ENCODE assay signal across 8 cellular contexts in genomic region chr10:35378547-35379210, GRCh38. TPM values are rescaled to one million over a fixed set of nuclear protein-coding genes. Genes with fewer than 3 reads are reported as not detected.
DNase-seq lines count a peak whose midpoint lies in the region; ATAC-seq lines count a peak whose summit lies in the region.

No MANE protein-coding gene starts in this region.

- H3K27ac Mint-ChIP-seq in activated T-helper 17 cell treated with anti-CD3 and anti-CD28 coated beads, Interleukin-2, amount 50 U/mL, for 72 hours = peak overlapping the region; percentile 65
- H3K27ac Mint-ChIP-seq in natural killer cell treated with Interleukin-12 subunit alpha and Interleukin-12 subunit beta and Interleukin-15 and Interleukin-18, amount 100 ng/mL, for 72 hours = peak overlapping the region; percentile 77 to 79

- peak overlapping the region; percentile 41 for H3K4me3 Mint-ChIP-seq in activated T-helper 17 cell treated with anti-CD3 and anti-CD28 coated beads, Interleukin-2, amount 50 U/mL, for 72 hours
- H3K4me3 Mint-ChIP-seq in natural killer cell treated with Interleukin-12 subunit alpha and Interleukin-12 subunit beta and Interleukin-15 and Interleukin-18, amount 100 ng/mL, for 72 hours = peak overlapping the region; percentile 67

- peak; percentile 21 for ATAC-seq in GM18511 (IDR thresholded peaks at IDR 0.05; ENCODE audit: unreplicated experiment)
- peak; percentile 44 for ATAC-seq in HG02642 (IDR thresholded peaks at IDR 0.05; ENCODE audit: poor library complexity, unreplicated experiment)
- ATAC-seq in activated T-helper 17 cell treated with anti-CD3 and anti-CD28 coated beads, Interleukin-2, amount 50 U/mL, for 72 hours (replicated peaks) = peak; percentile 73
- peak; percentile 79 to 82 for ATAC-seq in natural killer cell treated with Interleukin-12 subunit alpha and Interleukin-12 subunit beta and Interleukin-15 and Interleukin-18, amount 100 ng/mL, for 72 hours

- H3K9me3 Mint-ChIP-seq in activated T-helper 17 cell treated with anti-CD3 and anti-CD28 coated beads, Interleukin-2, amount 50 U/mL, for 72 hours = no peaks in the 10 kb centered on the region
- no peaks in the 10 kb centered on the region for H3K9me3 Mint-ChIP-seq in natural killer cell treated with Interleukin-12 subunit alpha and Interleukin-12 subunit beta and Interleukin-15 and Interleukin-18, amount 100 ng/mL, for 72 hours

- H3K4me1 Mint-ChIP-seq in activated T-helper 17 cell treated with anti-CD3 and anti-CD28 coated beads, Interleukin-2, amount 50 U/mL, for 72 hours = peaks cover 41% of the 10 kb centered on the region
- peaks cover 50 to 64% of the 10 kb centered on the region in 2 donors for H3K4me1 Mint-ChIP-seq in natural killer cell treated with Interleukin-12 subunit alpha and Interleukin-12 subunit beta and Interleukin-15 and Interleukin-18, amount 100 ng/mL, for 72 hours (ENCODE audit: low read depth in 2 of 2)

- H3K27me3 ChIP-seq in H7 (ENCODE audit: control insufficient read depth, insufficient read depth, low read length) = no peaks in the 10 kb centered on the region

- no peak for DNase-seq in natural killer cell treated with Interleukin-12 subunit alpha and Interleukin-12 subunit beta and Interleukin-15 and Interleukin-18, amount 100 ng/mL, for 72 hours (ENCODE audit: low spot score)
- DNase-seq in H7 (no peak), NCI-H1694 treated with DMSO at 0.1 percent for 48 hours (lab: John Stamatoyannopoulos, UW) (no peak), RKO (ENCODE audit: low spot score) (no peak), cerebellar nuclear complex (lab: John Stamatoyannopoulos, UW) (no peak)

- no peaks in the 10 kb centered on the region for H3K27me3 Mint-ChIP-seq in activated T-helper 17 cell treated with anti-CD3 and anti-CD28 coated beads, Interleukin-2, amount 50 U/mL, for 72 hours
- H3K27me3 Mint-ChIP-seq in natural killer cell treated with Interleukin-12 subunit alpha and Interleukin-12 subunit beta and Interleukin-15 and Interleukin-18, amount 100 ng/mL, for 72 hours = no peaks in the 10 kb centered on the region

- no peaks in the 10 kb centered on the region for H3K36me3 ChIP-seq in H7 (replicated peaks; ENCODE audit: control insufficient read depth, insufficient read depth, low read length)

- H3K4me3 ChIP-seq in H7 (ENCODE audit: insufficient read depth, low read depth, low read length) = no peak overlapping the region

- no peaks in the 10 kb centered on the region for H3K36me3 Mint-ChIP-seq in activated T-helper 17 cell treated with anti-CD3 and anti-CD28 coated beads, Interleukin-2, amount 50 U/mL, for 72 hours (ENCODE audit: low read depth)
- peaks cover 5% of the 10 kb centered on the region for H3K36me3 Mint-ChIP-seq in natural killer cell treated with Interleukin-12 subunit alpha and Interleukin-12 subunit beta and Interleukin-15 and Interleukin-18, amount 100 ng/mL, for 72 hours

RNA-seq across cellular contexts. Expression of gene CCNY, which starts 42.4 kb away (rescaled TPM):
- 10 to 100 TPM; 29.4 to 42.3 TPM for total RNA-seq in activated T-helper 17 cell treated with anti-CD3 and anti-CD28 coated beads, Interleukin-2, amount 50 U/mL, for 72 hours
- total RNA-seq in natural killer cell treated with Interleukin-12 subunit alpha and Interleukin-12 subunit beta and Interleukin-15 and Interleukin-18, amount 100 ng/mL, for 72 hours = 10 to 100 TPM; 54.9 to 60.8 TPM
- 33.7 and 49.7 TPM in 2 replicates for total RNA-seq in H7 (2014; rRNA removed; shearing (Covaris generic))

Comparison
In these comparisons a context has a peak if more than half of its experiments do, and no peak if none do; other contexts are left out.
1. ATAC-seq: peak in every context shown above with its lines; median percentile 80 in natural killer cell treated with Interleukin-12 subunit alpha and Interleukin-12 subunit beta and Interleukin-15 and Interleukin-18, amount 100 ng/mL, for 72 hours; 73 in activated T-helper 17 cell treated with anti-CD3 and anti-CD28 coated beads, Interleukin-2, amount 50 U/mL, for 72 hours; 44 in HG02642; 21 in GM18511.